Comparison of ENCODE assay signal across 7 cellular contexts in the genomic region with DNA sequence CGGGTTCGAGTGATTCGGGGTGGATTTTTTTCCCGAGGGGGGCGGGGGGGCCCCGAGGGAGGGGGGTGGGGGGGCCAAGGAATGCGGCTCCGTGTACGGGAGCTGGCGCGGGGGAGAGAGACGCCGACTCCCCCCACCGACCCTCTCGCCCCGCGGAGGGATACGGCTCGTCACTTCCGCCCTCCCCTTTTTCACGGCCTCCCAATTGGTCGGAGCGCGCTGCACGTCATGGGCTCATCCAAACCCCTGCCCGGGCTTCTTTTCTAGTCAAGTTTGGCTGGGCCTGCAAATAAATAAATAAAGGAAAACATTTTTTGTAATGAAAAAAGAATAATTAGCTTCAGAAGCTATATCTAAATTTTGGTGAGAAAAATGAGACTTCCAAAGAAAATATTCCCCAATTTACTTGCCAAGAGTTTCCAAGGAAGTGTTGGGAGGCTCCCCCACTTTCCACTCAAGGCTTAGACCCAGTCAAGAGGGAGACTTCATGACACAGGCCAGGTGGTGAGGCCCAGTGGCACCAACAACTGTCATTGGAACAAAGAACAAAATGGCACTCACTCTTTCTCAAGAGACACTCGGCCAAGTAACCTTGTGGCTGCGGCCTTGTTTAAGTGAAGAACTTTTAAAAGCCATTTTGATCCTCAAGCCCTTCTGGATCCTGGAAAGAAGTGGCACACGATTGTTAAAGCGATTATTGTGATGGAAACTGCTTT. TPM values are rescaled to one million over a fixed set of nuclear protein-coding genes. Genes with fewer than 3 reads are reported as not detected.
DNase-seq lines count a peak whose midpoint lies in the region; ATAC-seq and TF ChIP-seq lines count a peak whose summit lies in the region.

A gene with protein sequence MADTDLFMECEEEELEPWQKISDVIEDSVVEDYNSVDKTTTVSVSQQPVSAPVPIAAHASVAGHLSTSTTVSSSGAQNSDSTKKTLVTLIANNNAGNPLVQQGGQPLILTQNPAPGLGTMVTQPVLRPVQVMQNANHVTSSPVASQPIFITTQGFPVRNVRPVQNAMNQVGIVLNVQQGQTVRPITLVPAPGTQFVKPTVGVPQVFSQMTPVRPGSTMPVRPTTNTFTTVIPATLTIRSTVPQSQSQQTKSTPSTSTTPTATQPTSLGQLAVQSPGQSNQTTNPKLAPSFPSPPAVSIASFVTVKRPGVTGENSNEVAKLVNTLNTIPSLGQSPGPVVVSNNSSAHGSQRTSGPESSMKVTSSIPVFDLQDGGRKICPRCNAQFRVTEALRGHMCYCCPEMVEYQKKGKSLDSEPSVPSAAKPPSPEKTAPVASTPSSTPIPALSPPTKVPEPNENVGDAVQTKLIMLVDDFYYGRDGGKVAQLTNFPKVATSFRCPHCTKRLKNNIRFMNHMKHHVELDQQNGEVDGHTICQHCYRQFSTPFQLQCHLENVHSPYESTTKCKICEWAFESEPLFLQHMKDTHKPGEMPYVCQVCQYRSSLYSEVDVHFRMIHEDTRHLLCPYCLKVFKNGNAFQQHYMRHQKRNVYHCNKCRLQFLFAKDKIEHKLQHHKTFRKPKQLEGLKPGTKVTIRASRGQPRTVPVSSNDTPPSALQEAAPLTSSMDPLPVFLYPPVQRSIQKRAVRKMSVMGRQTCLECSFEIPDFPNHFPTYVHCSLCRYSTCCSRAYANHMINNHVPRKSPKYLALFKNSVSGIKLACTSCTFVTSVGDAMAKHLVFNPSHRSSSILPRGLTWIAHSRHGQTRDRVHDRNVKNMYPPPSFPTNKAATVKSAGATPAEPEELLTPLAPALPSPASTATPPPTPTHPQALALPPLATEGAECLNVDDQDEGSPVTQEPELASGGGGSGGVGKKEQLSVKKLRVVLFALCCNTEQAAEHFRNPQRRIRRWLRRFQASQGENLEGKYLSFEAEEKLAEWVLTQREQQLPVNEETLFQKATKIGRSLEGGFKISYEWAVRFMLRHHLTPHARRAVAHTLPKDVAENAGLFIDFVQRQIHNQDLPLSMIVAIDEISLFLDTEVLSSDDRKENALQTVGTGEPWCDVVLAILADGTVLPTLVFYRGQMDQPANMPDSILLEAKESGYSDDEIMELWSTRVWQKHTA (N-terminal part only) (minus strand): TSS at position 164 of the 716 bp plus-strand sequence. CDS start 17,290 bp downstream, outside the sequence.

- H3K27ac ChIP-seq in WERI-Rb-1 (peak within 1 kb of the TSS; percentile 95), breast epithelium (peak within 1 kb of the TSS; percentile 98), skeletal muscle tissue (ENCODE audit: low read depth, low read length) (peak within 1 kb of the TSS; percentile 80)

- H3K9ac ChIP-seq in skeletal muscle tissue (ENCODE audit: low read depth in 1 of 3, low read length in 3 of 3): peak within 1 kb of the TSS; percentile 80 to 94 (median 84)

- H3K4me3 ChIP-seq in WERI-Rb-1 (ENCODE audit: low read depth, low read length) (peak within 1 kb of the TSS; percentile 74), breast epithelium (peak within 1 kb of the TSS; percentile 73 to 93 (median 84)), iPS-18c (ENCODE audit: insufficient read depth, low read depth, low read length) (peak within 1 kb of the TSS; percentile 68), skeletal muscle tissue (ENCODE audit: low read length in 3 of 3) (peak within 1 kb of the TSS; percentile 79 to 96 (median 87))

- intact Hi-C loops in breast epithelium (cut with DNase I; ENCODE audit: low total_unique reads): no loop called here

- no peak for TF ChIP-seq CTCF in WERI-Rb-1 (IDR thresholded peaks at IDR 0.05; ENCODE audit: low read depth, low read length)
- TF ChIP-seq CTCF in breast epithelium (IDR thresholded peaks at IDR 0.05): no peak

- H3K27me3 ChIP-seq in WERI-Rb-1 (ENCODE audit: insufficient read depth, low read depth, severe bottlenecking) (no peaks in the 10 kb centered on the region), breast epithelium (no peaks in the 10 kb centered on the region), skeletal muscle tissue (ENCODE audit: control insufficient read depth in 3 of 3, insufficient read depth in 3 of 3, low read length in 3 of 3) (peaks cover 0 to 12% (median 0%) of the 10 kb centered on the region in 3 donors)

- peak; percentile 66 for TF ChIP-seq POLR2A in GM18526 (IDR thresholded peaks at IDR 0.05; ENCODE audit: extremely low read depth, insufficient read length)
- TF ChIP-seq POLR2A in breast epithelium (IDR thresholded peaks at IDR 0.05): no peak

- H3K4me1 ChIP-seq in breast epithelium: peaks cover 0 to 7% of the 10 kb centered on the region in 2 donors
- H3K4me1 ChIP-seq in skeletal muscle tissue (ENCODE audit: control insufficient read depth in 3 of 3, insufficient read depth in 3 of 3, low read length in 3 of 3): peaks cover 2 to 14% (median 10%) of the 10 kb centered on the region in 3 donors

- peaks cover 16% of the 10 kb centered on the region for H3K36me3 ChIP-seq in WERI-Rb-1
- no peaks in the 10 kb centered on the region for H3K36me3 ChIP-seq in breast epithelium
- no peaks in the 10 kb centered on the region for H3K36me3 ChIP-seq in skeletal muscle tissue (ENCODE audit: control insufficient read depth in 3 of 3, insufficient read depth in 3 of 3, low read length in 3 of 3)

- peaks cover 3% of the 10 kb centered on the region for H3K9me3 ChIP-seq in WERI-Rb-1 (ENCODE audit: severe bottlenecking)
- H3K9me3 ChIP-seq in breast epithelium: no peaks in the 10 kb centered on the region
- H3K9me3 ChIP-seq in iPS-18c (ENCODE audit: control insufficient read depth, insufficient read depth, low read length): no peaks in the 10 kb centered on the region
- no peaks in the 10 kb centered on the region for H3K9me3 ChIP-seq in skeletal muscle tissue (ENCODE audit: control insufficient read depth in 3 of 3, low read length in 3 of 3)

- DNase-seq in NCI-H2227 treated with DMSO at 0.1 percent for 48 hours (lab: John Stamatoyannopoulos, UW) (peak; percentile 91), WERI-Rb-1 (peak; percentile 100), breast epithelium (ENCODE audit: low spot score in 2 of 2) (peak; percentile 95 to 97)

- peak; percentile 65 for ATAC-seq in HG03103 (IDR thresholded peaks at IDR 0.05; ENCODE audit: low read depth, unreplicated experiment)

RNA-seq across cellular contexts. Expression of the gene that starts here (rescaled TPM):
- total RNA-seq in breast epithelium: 10 to 100 TPM; 37.0 to 72.6 (median 60.3) TPM
- 25.1 TPM for total RNA-seq in skeletal muscle tissue

Comparison
In these comparisons a context has a peak if more than half of its experiments do, and no peak if none do; other contexts are left out.
1. Peak in every context shown above with its lines: DNase-seq, ATAC-seq, H3K4me3 ChIP-seq and H3K27ac ChIP-seq.